In the genomic region with DNA sequence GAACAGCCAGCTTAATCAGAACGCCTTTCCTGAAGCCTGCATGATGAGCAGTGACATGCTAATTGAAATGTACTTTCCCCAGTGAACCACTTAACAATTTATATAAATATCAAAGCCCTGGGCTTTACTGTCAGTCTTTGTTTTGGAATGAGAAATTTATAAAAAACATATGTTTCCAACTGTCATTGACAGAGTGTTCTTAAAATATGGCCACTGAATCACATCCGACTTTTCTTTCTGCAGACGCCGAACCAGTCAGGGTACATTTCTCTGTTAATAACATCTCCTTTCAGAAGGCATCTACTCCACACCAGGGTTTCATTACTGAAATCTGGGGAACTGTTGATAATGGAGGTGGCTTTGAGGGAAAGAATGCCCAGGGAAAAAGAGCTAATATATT, we compare ENCODE assay signal across 14 cellular contexts.
DNase-seq lines count a peak whose midpoint lies in the region; ATAC-seq and TF ChIP-seq lines count a peak whose summit lies in the region.
"Had no signal": no experiment of that assay in that cellular context is flagged by ENCODE, and none has a peak within 500 bp of the region (broad histone marks: within the 10 kb centered on the region; RNA-seq: fewer than 3 reads in every experiment).

No MANE protein-coding gene starts in this region.

- CTCF ChIA-PET in SK-N-SH (lab: Yijun Ruan, JAX), result interaction anchor here (0.7 to 2.1 kb wide), 2 partner anchors 14 to 423 kb away, joined by 4 to 11 read pairs; no protein-coding TSS in a partner anchor

- H3K9me3 ChIP-seq in SK-N-SH, result no peaks in the 10 kb centered on the region
- H3K9me3 ChIP-seq in effector memory CD4-positive, alpha-beta T cell (ENCODE audit: control insufficient read depth, low read length), result no peaks in the 10 kb centered on the region
- H3K9me3 ChIP-seq: A549, Caco-2 had no signal

- peak overlapping the region in 1 of 2 experiments; percentile 31; a peak in 1 of 4 replicates for H3K27ac ChIP-seq in SK-N-SH (ENCODE audit: low read depth in 2 of 2, low read length in 1 of 2)
- H3K27ac ChIP-seq in effector memory CD4-positive, alpha-beta T cell (ENCODE audit: insufficient read depth, low read length, poor library complexity, severe bottlenecking), result no peak overlapping the region
- H3K27ac ChIP-seq: A549 had no signal

- no peaks in the 10 kb centered on the region; the same call in 1 of the 2 replicates for H3K27me3 ChIP-seq in SK-N-SH (ENCODE audit: insufficient read depth)
- H3K27me3 ChIP-seq in effector memory CD4-positive, alpha-beta T cell (replicated peaks; ENCODE audit: control insufficient read depth, insufficient read depth, low read length, poor library complexity, severe bottlenecking), result peaks cover 4% of the 10 kb centered on the region

- H3K36me3 ChIP-seq in SK-N-SH (replicated peaks in 1 of 2; ENCODE audit: control insufficient read depth in 1 of 2, insufficient read depth in 2 of 2, low read length in 1 of 2), result no peaks in the 10 kb centered on the region
- no peaks in the 10 kb centered on the region for H3K36me3 ChIP-seq in effector memory CD4-positive, alpha-beta T cell (ENCODE audit: control insufficient read depth, insufficient read depth, low read length)

- H3K4me2 ChIP-seq in SK-N-SH, result peak overlapping the region; percentile 27; the same call in 1 of the 2 replicates
- H3K4me2 ChIP-seq: A549 had no signal

- H2AFZ ChIP-seq in SK-N-SH (ENCODE audit: low read depth), result no peak overlapping the region

- peaks cover 7% of the 10 kb centered on the region for H3F3A ChIP-seq in SK-N-SH (replicated peaks; ENCODE audit: insufficient read depth)

- TF ChIP-seq CTCF in SK-N-SH (IDR thresholded peaks at IDR 0.05), result no peak
- TF ChIP-seq CTCF in fibroblast of mammary gland (conservative IDR thresholded peaks at IDR 0.05; ENCODE audit: control insufficient read depth, insufficient read depth, low read depth, low read length), result no peak

- no peak for TF ChIP-seq RAD21 in SK-N-SH (IDR thresholded peaks at IDR 0.05; ENCODE audit: low read length)

- WGBS in SK-N-SH (ENCODE audit: low lambda C conversion rate), result 5% methylated on average over 4 of the region's 4 CpGs

- no peaks in the 10 kb centered on the region for H3K9me2 ChIP-seq in SK-N-SH

- POLR2A ChIA-PET in SK-N-SH (lab: Yijun Ruan, JAX), result no interaction called here

- no peak for ATAC-seq in GM21619 (IDR thresholded peaks at IDR 0.05; ENCODE audit: unreplicated experiment)
- ATAC-seq: A549, GM12878 had no signal

- DNase-seq in GM03348 (ENCODE audit: low spot score), result peak; percentile 27
- DNase-seq in SK-N-SH, result no peak
- DNase-seq in fibroblast of mammary gland (ENCODE audit: low read depth), result peak; percentile 73
- DNase-seq in C1 segment of cervical spinal cord (lab: John Stamatoyannopoulos, UW), result no peak
- no peak for DNase-seq in effector memory CD4-positive, alpha-beta T cell
- no peak for DNase-seq in NCI-H1694 (lab: John Stamatoyannopoulos, UW)
- DNase-seq: Caco-2; CD8-positive, alpha-beta memory T cell; GOT3; H9; IMR-90 had no signal

- H3K79me2 ChIP-seq in SK-N-SH (ENCODE audit: insufficient read depth), result no peaks in the 10 kb centered on the region

- H3K4me3 ChIP-seq in SK-N-SH (ENCODE audit: low read depth in 2 of 2, low read length in 1 of 2) (no peak overlapping the region), fibroblast of mammary gland (ENCODE audit: control insufficient read depth, low read depth, low read length) (no peak overlapping the region)
- H3K4me3 ChIP-seq in effector memory CD4-positive, alpha-beta T cell (ENCODE audit: insufficient read depth, low read depth, low read length, poor library complexity, severe bottlenecking), result no peak overlapping the region
- H3K4me3 ChIP-seq: A549, GM12878 had no signal

- H3K4me1 ChIP-seq in SK-N-SH (ENCODE audit: control insufficient read depth in 1 of 2, insufficient read depth in 2 of 2, low read depth in 1 of 2, low read length in 1 of 2), result no peaks in the 10 kb centered on the region
- no peaks in the 10 kb centered on the region for H3K4me1 ChIP-seq in effector memory CD4-positive, alpha-beta T cell (ENCODE audit: control insufficient read depth, insufficient read depth, low read length, poor library complexity, severe bottlenecking)
- H3K4me1 ChIP-seq: Caco-2 had no signal

- no peak overlapping the region for H3K9ac ChIP-seq in SK-N-SH

- TF ChIP-seq EP300 in SK-N-SH (IDR thresholded peaks at IDR 0.05; ENCODE audit: borderline replicate concordance in 1 of 2, low read depth in 1 of 2, low read length in 1 of 2), result no peak

- H4K20me1 ChIP-seq in SK-N-SH (ENCODE audit: insufficient read depth), result no peaks in the 10 kb centered on the region

TF ChIP-seq in SK-N-SH, 30 proteins besides CTCF, POLR2A, EP300 and RAD21:
- TF ChIP-seq NRF1 (IDR thresholded peaks at IDR 0.05; ENCODE audit: low read depth, low read length) (no peak), FOSL2 (IDR thresholded peaks at IDR 0.05; ENCODE audit: borderline replicate concordance, low read depth) (no peak), TAF1 (IDR thresholded peaks at IDR 0.05; ENCODE audit: borderline replicate concordance, low read depth, low read length) (no peak), RCOR1 (IDR thresholded peaks at IDR 0.05; ENCODE audit: low read length) (no peak), YY1 (IDR thresholded peaks at IDR 0.05; ENCODE audit: low read depth) (no peak), RXRA (IDR thresholded peaks at IDR 0.05; ENCODE audit: borderline replicate concordance, low read depth) (no peak), MEF2A (IDR thresholded peaks at IDR 0.05; ENCODE audit: borderline replicate concordance, low read depth) (no peak), FOXJ3 (CRISPR knock-in tag; IDR thresholded peaks at IDR 0.05) (no peak), SIN3A (IDR thresholded peaks at IDR 0.05; ENCODE audit: borderline replicate concordance, low read depth, low read length) (no peak), ELF1 (IDR thresholded peaks at IDR 0.05) (no peak)
- TF ChIP-seq, protein P1, sequence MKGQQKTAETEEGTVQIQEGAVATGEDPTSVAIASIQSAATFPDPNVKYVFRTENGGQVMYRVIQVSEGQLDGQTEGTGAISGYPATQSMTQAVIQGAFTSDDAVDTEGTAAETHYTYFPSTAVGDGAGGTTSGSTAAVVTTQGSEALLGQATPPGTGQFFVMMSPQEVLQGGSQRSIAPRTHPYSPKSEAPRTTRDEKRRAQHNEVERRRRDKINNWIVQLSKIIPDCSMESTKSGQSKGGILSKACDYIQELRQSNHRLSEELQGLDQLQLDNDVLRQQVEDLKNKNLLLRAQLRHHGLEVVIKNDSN (IDR thresholded peaks at IDR 0.05; ENCODE audit: borderline replicate concordance, low read depth), result no peak
- TF ChIP-seq, protein P2, sequence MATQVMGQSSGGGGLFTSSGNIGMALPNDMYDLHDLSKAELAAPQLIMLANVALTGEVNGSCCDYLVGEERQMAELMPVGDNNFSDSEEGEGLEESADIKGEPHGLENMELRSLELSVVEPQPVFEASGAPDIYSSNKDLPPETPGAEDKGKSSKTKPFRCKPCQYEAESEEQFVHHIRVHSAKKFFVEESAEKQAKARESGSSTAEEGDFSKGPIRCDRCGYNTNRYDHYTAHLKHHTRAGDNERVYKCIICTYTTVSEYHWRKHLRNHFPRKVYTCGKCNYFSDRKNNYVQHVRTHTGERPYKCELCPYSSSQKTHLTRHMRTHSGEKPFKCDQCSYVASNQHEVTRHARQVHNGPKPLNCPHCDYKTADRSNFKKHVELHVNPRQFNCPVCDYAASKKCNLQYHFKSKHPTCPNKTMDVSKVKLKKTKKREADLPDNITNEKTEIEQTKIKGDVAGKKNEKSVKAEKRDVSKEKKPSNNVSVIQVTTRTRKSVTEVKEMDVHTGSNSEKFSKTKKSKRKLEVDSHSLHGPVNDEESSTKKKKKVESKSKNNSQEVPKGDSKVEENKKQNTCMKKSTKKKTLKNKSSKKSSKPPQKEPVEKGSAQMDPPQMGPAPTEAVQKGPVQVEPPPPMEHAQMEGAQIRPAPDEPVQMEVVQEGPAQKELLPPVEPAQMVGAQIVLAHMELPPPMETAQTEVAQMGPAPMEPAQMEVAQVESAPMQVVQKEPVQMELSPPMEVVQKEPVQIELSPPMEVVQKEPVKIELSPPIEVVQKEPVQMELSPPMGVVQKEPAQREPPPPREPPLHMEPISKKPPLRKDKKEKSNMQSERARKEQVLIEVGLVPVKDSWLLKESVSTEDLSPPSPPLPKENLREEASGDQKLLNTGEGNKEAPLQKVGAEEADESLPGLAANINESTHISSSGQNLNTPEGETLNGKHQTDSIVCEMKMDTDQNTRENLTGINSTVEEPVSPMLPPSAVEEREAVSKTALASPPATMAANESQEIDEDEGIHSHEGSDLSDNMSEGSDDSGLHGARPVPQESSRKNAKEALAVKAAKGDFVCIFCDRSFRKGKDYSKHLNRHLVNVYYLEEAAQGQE (IDR thresholded peaks at IDR 0.05; ENCODE audit: low read depth, low read length), result no peak
- TF ChIP-seq, protein P3, sequence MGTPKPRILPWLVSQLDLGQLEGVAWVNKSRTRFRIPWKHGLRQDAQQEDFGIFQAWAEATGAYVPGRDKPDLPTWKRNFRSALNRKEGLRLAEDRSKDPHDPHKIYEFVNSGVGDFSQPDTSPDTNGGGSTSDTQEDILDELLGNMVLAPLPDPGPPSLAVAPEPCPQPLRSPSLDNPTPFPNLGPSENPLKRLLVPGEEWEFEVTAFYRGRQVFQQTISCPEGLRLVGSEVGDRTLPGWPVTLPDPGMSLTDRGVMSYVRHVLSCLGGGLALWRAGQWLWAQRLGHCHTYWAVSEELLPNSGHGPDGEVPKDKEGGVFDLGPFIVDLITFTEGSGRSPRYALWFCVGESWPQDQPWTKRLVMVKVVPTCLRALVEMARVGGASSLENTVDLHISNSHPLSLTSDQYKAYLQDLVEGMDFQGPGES (IDR thresholded peaks at IDR 0.05; ENCODE audit: low read depth, low read length), result no peak
- TF ChIP-seq, protein P4, sequence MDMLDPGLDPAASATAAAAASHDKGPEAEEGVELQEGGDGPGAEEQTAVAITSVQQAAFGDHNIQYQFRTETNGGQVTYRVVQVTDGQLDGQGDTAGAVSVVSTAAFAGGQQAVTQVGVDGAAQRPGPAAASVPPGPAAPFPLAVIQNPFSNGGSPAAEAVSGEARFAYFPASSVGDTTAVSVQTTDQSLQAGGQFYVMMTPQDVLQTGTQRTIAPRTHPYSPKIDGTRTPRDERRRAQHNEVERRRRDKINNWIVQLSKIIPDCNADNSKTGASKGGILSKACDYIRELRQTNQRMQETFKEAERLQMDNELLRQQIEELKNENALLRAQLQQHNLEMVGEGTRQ (IDR thresholded peaks at IDR 0.05; ENCODE audit: borderline replicate concordance, low read depth, low read length), result no peak

Comparison
In these comparisons a context has a peak if more than half of its experiments do, and no peak if none do; other contexts are left out.
1. DNase-seq: peak in GM03348 (single experiment) and fibroblast of mammary gland (single experiment); none in SK-N-SH (single experiment), C1 segment of cervical spinal cord (0 of 14), effector memory CD4-positive, alpha-beta T cell (0 of 3) and NCI-H1694 (single experiment).